1 cellular context compared by ENCODE assay signal in genomic region chr10:47218803-47219202, GRCh38.
TF ChIP-seq lines count a peak whose summit lies in the region.

No MANE protein-coding gene starts in this region.

TF ChIP-seq in GM23338, 12 proteins besides CTCF, POLR2A, EP300 and RAD21 (continued from another document):
- no peak for TF ChIP-seq ZNF462 (CRISPR knock-in tag; IDR thresholded peaks at IDR 0.05)
- TF ChIP-seq ZNF114 (CRISPR knock-in tag; IDR thresholded peaks at IDR 0.05): no peak
- TF ChIP-seq NANOG (IDR thresholded peaks at IDR 0.05; ENCODE audit: borderline replicate concordance): no peak
- no peak for TF ChIP-seq CREB1 (CRISPR knock-in tag; IDR thresholded peaks at IDR 0.05; ENCODE audit: low read depth)
